In genomic region chr4:8143392-8144140, GRCh38 we compare ENCODE assay signal across 13 cellular contexts.
"Had no signal": no experiment of that assay in that cellular context is flagged by ENCODE, and none has a peak within 500 bp of the region (broad histone marks: within the 10 kb centered on the region; RNA-seq: fewer than 3 reads in every experiment).

No MANE protein-coding gene starts in this region.

- H3K27me3 ChIP-seq: ovary had no signal

- H3K27ac Mint-ChIP-seq: activated CD4-positive, alpha-beta memory T cell treated with anti-CD3 and anti-CD28 coated beads, Interleukin-2, amount 10 ng/mL, durations not matched to agents 7 days and 5 days; activated CD8-positive, alpha-beta memory T cell treated with anti-CD3 and anti-CD28 coated beads, Interleukin-2, amount 10 ng/mL, durations not matched to agents 7 days and 5 days; activated naive CD8-positive, alpha-beta T cell; dendritic cell treated with granulocyte-macrophage colony-stimulating factor and Interleukin-4, amounts not matched to agents 40 ng/mL and 50 ng/mL, for 4 days; stimulated activated naive CD8-positive, alpha-beta T cell treated with anti-CD3 and anti-CD28 coated beads, Interleukin-15, amount 100 ng/mL, for 72 hours; type B pancreatic cell had no signal

- H3K36me3 ChIP-seq: left lung, ovary had no signal

- H3K4me3 Mint-ChIP-seq: activated CD4-positive, alpha-beta memory T cell treated with anti-CD3 and anti-CD28 coated beads, Interleukin-2, amount 10 ng/mL, durations not matched to agents 7 days and 5 days; activated CD8-positive, alpha-beta memory T cell treated with anti-CD3 and anti-CD28 coated beads, Interleukin-2, amount 10 ng/mL, durations not matched to agents 7 days and 5 days; activated naive CD8-positive, alpha-beta T cell; dendritic cell treated with granulocyte-macrophage colony-stimulating factor and Interleukin-4, amounts not matched to agents 40 ng/mL and 50 ng/mL, for 4 days; stimulated activated naive CD8-positive, alpha-beta T cell treated with anti-CD3 and anti-CD28 coated beads, Interleukin-15, amount 100 ng/mL, for 72 hours; type B pancreatic cell had no signal

- H3K9me3 Mint-ChIP-seq: activated CD4-positive, alpha-beta memory T cell treated with anti-CD3 and anti-CD28 coated beads, Interleukin-2, amount 10 ng/mL, durations not matched to agents 7 days and 5 days; dendritic cell treated with granulocyte-macrophage colony-stimulating factor and Interleukin-4, amounts not matched to agents 40 ng/mL and 50 ng/mL, for 4 days had no signal

- H3K9me3 ChIP-seq: ovary had no signal

- DNase-seq: activated CD4-positive, alpha-beta memory T cell treated with anti-CD3 and anti-CD28 coated beads, Interleukin-2, amount 10 ng/mL, durations not matched to agents 7 days and 5 days; activated CD4-positive, alpha-beta T cell treated with anti-CD3 and anti-CD28 coated beads for 48 hours; activated CD4-positive, CD25-positive, alpha-beta regulatory T cell; activated CD8-positive, alpha-beta memory T cell treated with anti-CD3 and anti-CD28 coated beads, Interleukin-2, amount 10 ng/mL, durations not matched to agents 7 days and 5 days; effector CD8-positive, alpha-beta T cell; islet precursor cell; ovary; stimulated activated naive CD8-positive, alpha-beta T cell treated with anti-CD3 and anti-CD28 coated beads, Interleukin-15, amount 100 ng/mL, for 72 hours; T1000 had no signal

- H3K27ac ChIP-seq: left lung, ovary had no signal

- ATAC-seq: activated CD8-positive, alpha-beta memory T cell treated with anti-CD3 and anti-CD28 coated beads, Interleukin-2, amount 10 ng/mL, durations not matched to agents 7 days and 5 days; left lung; stimulated activated naive CD8-positive, alpha-beta T cell treated with anti-CD3 and anti-CD28 coated beads, Interleukin-15, amount 100 ng/mL, for 72 hours had no signal

- H3K4me3 ChIP-seq: left lung, ovary had no signal

- H3K36me3 Mint-ChIP-seq: activated CD8-positive, alpha-beta memory T cell treated with anti-CD3 and anti-CD28 coated beads, Interleukin-2, amount 10 ng/mL, durations not matched to agents 7 days and 5 days; type B pancreatic cell had no signal

- H3K4me1 Mint-ChIP-seq: activated CD4-positive, alpha-beta memory T cell treated with anti-CD3 and anti-CD28 coated beads, Interleukin-2, amount 10 ng/mL, durations not matched to agents 7 days and 5 days; activated CD8-positive, alpha-beta memory T cell treated with anti-CD3 and anti-CD28 coated beads, Interleukin-2, amount 10 ng/mL, durations not matched to agents 7 days and 5 days; stimulated activated naive CD8-positive, alpha-beta T cell treated with anti-CD3 and anti-CD28 coated beads, Interleukin-15, amount 100 ng/mL, for 72 hours had no signal
